ENCODE assay signal across 13 cellular contexts in genomic region chr16:17459903-17460521, GRCh38. TPM values are rescaled to one million over a fixed set of nuclear protein-coding genes. Genes with fewer than 3 reads are reported as not detected.
DNase-seq lines count a peak whose midpoint lies in the region; ATAC-seq, FAIRE-seq and TF ChIP-seq lines count a peak whose summit lies in the region.
"Had no signal": no experiment of that assay in that cellular context is flagged by ENCODE, and none has a peak within 500 bp of the region (broad histone marks: within the 10 kb centered on the region; RNA-seq: fewer than 3 reads in every experiment).

No MANE protein-coding gene starts in this region.

- CTCF ChIA-PET in activated CD4-positive, alpha-beta T cell treated with anti-CD3 and anti-CD28 coated beads, Interleukin-2, amount 10 ng/mL, durations not matched to agents 7 days and 5 days (lab: Charles Lee) = no interaction called here

- H3K9ac ChIP-seq in astrocyte (ENCODE audit: low read length) = no peak overlapping the region

- no peak for DNase-seq in activated CD4-positive, alpha-beta T cell treated with anti-CD3 and anti-CD28 coated beads, Interleukin-2, amount 10 ng/mL, durations not matched to agents 7 days and 5 days
- no peak for DNase-seq in activated CD4-positive, alpha-beta T cell treated with anti-CD3 and anti-CD28 coated beads for 1 hour
- DNase-seq in astrocyte (ENCODE audit: low read depth) (no peak), transverse colon (peak; percentile 33), glomerular visceral epithelial cell (ENCODE audit: extremely low spot score) (no peak), MG63 (no peak)
- no peak for DNase-seq in T-helper 2 cell treated with Interferon-gamma antibody and Interleukin-4, amounts not matched to agents 5 μg/mL and 100 μg/mL, for 36 hours (ENCODE audit: low spot score)
- DNase-seq: naive thymus-derived CD4-positive, alpha-beta T cell; NCI-H2029 treated with DMSO at 0.1 percent for 48 hours had no signal

- ATAC-seq in HG03060 (IDR thresholded peaks at IDR 0.05; ENCODE audit: low read depth, unreplicated experiment) = peak; percentile 61
- ATAC-seq: naive thymus-derived CD4-positive, alpha-beta T cell had no signal

- intact Hi-C loops in transverse colon (cut with DNase I; ENCODE audit: low total_unique reads) = loop anchor here (10.0 kb wide), 3 partner anchors 45 to 265 kb away; no protein-coding TSS in a partner anchor

- TF ChIP-seq CTCF in astrocyte (IDR thresholded peaks at IDR 0.05; ENCODE audit: insufficient read depth, low read depth, low read length) = no peak
- no peak for TF ChIP-seq CTCF in transverse colon (IDR thresholded peaks at IDR 0.05)

- H3K4me1 ChIP-seq in astrocyte (ENCODE audit: insufficient read depth, low read length) (peaks cover 14% of the 10 kb centered on the region), transverse colon (peaks cover 0 to 7% (median 0%) of the 10 kb centered on the region in 4 donors)
- H3K4me1 ChIP-seq: breast epithelium had no signal

- peaks cover 50% of the 10 kb centered on the region for H3K4me1 Mint-ChIP-seq in activated CD4-positive, alpha-beta T cell treated with anti-CD3 and anti-CD28 coated beads, Interleukin-2, amount 10 ng/mL, durations not matched to agents 7 days and 5 days
- H3K4me1 Mint-ChIP-seq in astrocyte (ENCODE audit: low read depth, unreplicated experiment) = peaks cover 15% of the 10 kb centered on the region
- peaks cover 37% of the 10 kb centered on the region for H3K4me1 Mint-ChIP-seq in T-helper 2 cell treated with Interferon-gamma antibody and Interleukin-4, amounts not matched to agents 5 μg/mL and 100 μg/mL, for 36 hours (ENCODE audit: low read depth)

- peaks cover 66% of the 10 kb centered on the region for H3K36me3 Mint-ChIP-seq in activated CD4-positive, alpha-beta T cell treated with anti-CD3 and anti-CD28 coated beads, Interleukin-2, amount 10 ng/mL, durations not matched to agents 7 days and 5 days (ENCODE audit: low read depth)
- H3K36me3 Mint-ChIP-seq in astrocyte (ENCODE audit: low read depth, unreplicated experiment) = no peaks in the 10 kb centered on the region
- H3K36me3 Mint-ChIP-seq in T-helper 2 cell treated with Interferon-gamma antibody and Interleukin-4, amounts not matched to agents 5 μg/mL and 100 μg/mL, for 36 hours (ENCODE audit: low read depth) = peaks cover 40% of the 10 kb centered on the region

- peak overlapping the region; percentile 38 for H3K4me2 ChIP-seq in astrocyte (ENCODE audit: low read length)

- H3K27me3 ChIP-seq in astrocyte (ENCODE audit: insufficient read depth, low read length) = no peaks in the 10 kb centered on the region
- H3K27me3 ChIP-seq in transverse colon = no peaks in the 10 kb centered on the region
- H3K27me3 ChIP-seq in MG63 = no peaks in the 10 kb centered on the region
- H3K27me3 ChIP-seq: breast epithelium had no signal

- no peaks in the 10 kb centered on the region for H3K27me3 Mint-ChIP-seq in activated CD4-positive, alpha-beta T cell treated with anti-CD3 and anti-CD28 coated beads, Interleukin-2, amount 10 ng/mL, durations not matched to agents 7 days and 5 days
- no peaks in the 10 kb centered on the region for H3K27me3 Mint-ChIP-seq in astrocyte (ENCODE audit: low read depth, unreplicated experiment)
- no peaks in the 10 kb centered on the region for H3K27me3 Mint-ChIP-seq in T-helper 2 cell treated with Interferon-gamma antibody and Interleukin-4, amounts not matched to agents 5 μg/mL and 100 μg/mL, for 36 hours (ENCODE audit: low read depth)
- H3K27me3 Mint-ChIP-seq: naive thymus-derived CD4-positive, alpha-beta T cell had no signal

- H3K4me3 Mint-ChIP-seq in activated CD4-positive, alpha-beta T cell treated with anti-CD3 and anti-CD28 coated beads, Interleukin-2, amount 10 ng/mL, durations not matched to agents 7 days and 5 days = no peak overlapping the region
- no peak overlapping the region for H3K4me3 Mint-ChIP-seq in astrocyte (ENCODE audit: unreplicated experiment)
- no peak overlapping the region for H3K4me3 Mint-ChIP-seq in T-helper 2 cell treated with Interferon-gamma antibody and Interleukin-4, amounts not matched to agents 5 μg/mL and 100 μg/mL, for 36 hours
- H3K4me3 Mint-ChIP-seq: naive thymus-derived CD4-positive, alpha-beta T cell had no signal

- no peaks in the 10 kb centered on the region for H3K9me3 ChIP-seq in astrocyte (ENCODE audit: insufficient read depth, low read depth, low read length)
- H3K9me3 ChIP-seq in transverse colon = no peaks in the 10 kb centered on the region
- H3K9me3 ChIP-seq in MG63 = no peaks in the 10 kb centered on the region
- H3K9me3 ChIP-seq: breast epithelium had no signal

- H4K20me1 ChIP-seq in astrocyte (ENCODE audit: insufficient read depth, low read length) = peaks cover 86% of the 10 kb centered on the region

- in situ Hi-C loops in transverse colon (cut with MboI; ENCODE audit: low pct_ligation_motif_present in 1 of 4, low pct_unique_long_range_greater_than_20kb in 1 of 4, low sequenced_read_pairs in 3 of 4) = loop anchor here in 3 of 4 donors (10.0 to 25.0 kb wide), 3 partner anchors 198 to 265 kb away; no protein-coding TSS in a partner anchor

- H3K79me2 ChIP-seq in astrocyte (ENCODE audit: insufficient read depth, low read length) = peaks cover 93% of the 10 kb centered on the region

- H3K27ac Mint-ChIP-seq in activated CD4-positive, alpha-beta T cell treated with anti-CD3 and anti-CD28 coated beads, Interleukin-2, amount 10 ng/mL, durations not matched to agents 7 days and 5 days = peak overlapping the region; percentile 43
- no peak overlapping the region for H3K27ac Mint-ChIP-seq in astrocyte (ENCODE audit: unreplicated experiment)
- no peak overlapping the region for H3K27ac Mint-ChIP-seq in T-helper 2 cell treated with Interferon-gamma antibody and Interleukin-4, amounts not matched to agents 5 μg/mL and 100 μg/mL, for 36 hours

- H2AFZ ChIP-seq in astrocyte (ENCODE audit: low read depth, low read length) = no peak overlapping the region

- H3K4me3 ChIP-seq in astrocyte (ENCODE audit: insufficient read depth, low read depth, low read length) (no peak overlapping the region), transverse colon (no peak overlapping the region), MG63 (no peak overlapping the region)
- H3K4me3 ChIP-seq: breast epithelium had no signal

- peaks cover 4% of the 10 kb centered on the region for H3K36me3 ChIP-seq in astrocyte (ENCODE audit: insufficient read depth, low read length)
- no peaks in the 10 kb centered on the region for H3K36me3 ChIP-seq in transverse colon
- peaks cover 19% of the 10 kb centered on the region for H3K36me3 ChIP-seq in MG63
- H3K36me3 ChIP-seq: breast epithelium had no signal

- no peak for TF ChIP-seq EP300 in transverse colon (IDR thresholded peaks at IDR 0.05; ENCODE audit: low read depth)

- WGBS in transverse colon (ENCODE audit: low coverage in 1 of 2), 2 donors = 70 to 86% methylated on average over 10 to 12 of the region's 12 CpGs

- H3K27ac ChIP-seq in astrocyte (ENCODE audit: low read depth, low read length) (no peak overlapping the region), transverse colon (no peak overlapping the region)
- H3K27ac ChIP-seq: breast epithelium had no signal

- H3K9me3 Mint-ChIP-seq in activated CD4-positive, alpha-beta T cell treated with anti-CD3 and anti-CD28 coated beads, Interleukin-2, amount 10 ng/mL, durations not matched to agents 7 days and 5 days = peaks cover 5% of the 10 kb centered on the region
- H3K9me3 Mint-ChIP-seq in astrocyte (ENCODE audit: unreplicated experiment) = peaks cover 1% of the 10 kb centered on the region
- H3K9me3 Mint-ChIP-seq in T-helper 2 cell treated with Interferon-gamma antibody and Interleukin-4, amounts not matched to agents 5 μg/mL and 100 μg/mL, for 36 hours = no peaks in the 10 kb centered on the region
- H3K9me3 Mint-ChIP-seq: naive thymus-derived CD4-positive, alpha-beta T cell had no signal

- POLR2A ChIA-PET in activated CD4-positive, alpha-beta T cell treated with anti-CD3 and anti-CD28 coated beads, Interleukin-2, amount 10 ng/mL, durations not matched to agents 7 days and 5 days (lab: Charles Lee) = no interaction called here

- FAIRE-seq in astrocyte (lab: Jason Lieb, UNC) = no peak
- FAIRE-seq: HTR-8/SVneo had no signal

- no peak for TF ChIP-seq POLR2A in transverse colon (IDR thresholded peaks at IDR 0.05)

RNA-seq across cellular contexts. Expression of gene XYLT1, which starts 10.7 kb away (rescaled TPM):
- total RNA-seq in activated CD4-positive, alpha-beta T cell treated with anti-CD3 and anti-CD28 coated beads, Interleukin-2, amount 10 ng/mL, durations not matched to agents 7 days and 5 days = 10 to 100 TPM; 46.6 to 50.1 TPM
- 22.9 and 28.5 TPM in 2 replicates for total RNA-seq in astrocyte
- total RNA-seq in transverse colon = 10 to 100 TPM; 22.3 to 44.6 (median 39.4) TPM
- 6.6 and 7.3 TPM in 2 replicates for total RNA-seq in MG63 (2014; rRNA removed; shearing (Covaris generic); ENCODE audit: low replicate concordance)
- total RNA-seq: A172 had no signal
